In the genomic region with DNA sequence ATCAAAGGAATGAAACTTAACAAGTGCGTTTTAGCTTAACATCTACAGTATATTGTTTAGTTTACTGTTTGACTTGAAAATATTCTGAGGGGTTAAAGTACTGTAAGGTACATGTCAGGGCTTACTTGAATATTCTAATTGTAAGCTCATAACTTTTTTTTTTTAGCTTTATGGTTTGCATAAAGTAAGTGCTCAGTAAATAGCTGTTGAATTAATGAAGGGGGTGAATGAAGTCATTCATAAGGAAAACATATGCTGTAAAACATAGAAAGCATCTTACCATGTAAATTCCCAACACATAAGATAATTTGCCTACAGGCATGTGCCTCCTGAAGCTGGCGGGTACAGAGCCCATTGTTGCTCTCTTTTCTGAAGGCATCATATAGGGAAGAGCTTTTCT, we compare ENCODE assay signal across 29 cellular contexts. TPM values are rescaled to one million over a fixed set of nuclear protein-coding genes. Genes with fewer than 3 reads are reported as not detected.
DNase-seq lines count a peak whose midpoint lies in the region; ATAC-seq and TF ChIP-seq lines count a peak whose summit lies in the region.
"Had no signal": no experiment of that assay in that cellular context is flagged by ENCODE, and none has a peak within 500 bp of the region (broad histone marks: within the 10 kb centered on the region; RNA-seq: fewer than 3 reads in every experiment).

No MANE protein-coding gene starts in this region.

- peaks cover 23% of the 10 kb centered on the region for H3F3A ChIP-seq in neural progenitor cell (ENCODE audit: low read depth)

- TF ChIP-seq CTCF in colonic mucosa (IDR thresholded peaks at IDR 0.05) = no peak
- TF ChIP-seq CTCF in neural progenitor cell (IDR thresholded peaks at IDR 0.05) = no peak

- WGBS in right cardiac atrium = 90% methylated on average over 2 of the region's 2 CpGs

- H3K27me3 Mint-ChIP-seq in neural progenitor cell (ENCODE audit: insufficient read depth, low read depth) = peaks cover 4% of the 10 kb centered on the region

- peak overlapping the region; percentile 44 for H3K4me3 Mint-ChIP-seq in neural progenitor cell
- H3K4me3 Mint-ChIP-seq: activated naive CD8-positive, alpha-beta T cell treated with anti-CD3 and anti-CD28 coated beads, Interleukin-2, amount 50 U/mL, for 24 hours; activated T-cell treated with anti-CD3 and anti-CD28 coated beads, Interleukin-2, amount 50 U/mL, for 4 hours; CD8-positive, alpha-beta memory T cell; HFFc6; stimulated activated naive CD8-positive, alpha-beta T cell treated with anti-CD3 and anti-CD28 coated beads, Interleukin-15, Interleukin-2, amounts not matched to agents 100 ng/mL and 50 ng/mL, for 24 hours; WTC11 had no signal

- no peaks in the 10 kb centered on the region for H3K36me3 ChIP-seq in colonic mucosa
- H3K36me3 ChIP-seq in neural progenitor cell = no peaks in the 10 kb centered on the region
- H3K36me3 ChIP-seq: BE2C had no signal

- no peak overlapping the region for H2AFZ ChIP-seq in neural progenitor cell (replicated peaks)

- H4K20me1 ChIP-seq in neural progenitor cell (ENCODE audit: low read depth) = peaks cover 8% of the 10 kb centered on the region

- DNase-seq in NCI-H526 (lab: John Stamatoyannopoulos, UW) (peak; percentile 83 to 92), colonic mucosa (no peak), neural progenitor cell (ENCODE audit: low spot score) (no peak), right cardiac atrium (no peak)
- DNase-seq: ACHN; activated naive CD4-positive, alpha-beta T cell; activated naive CD8-positive, alpha-beta T cell treated with anti-CD3 and anti-CD28 coated beads, Interleukin-2, amount 50 U/mL, for 24 hours; activated T-cell treated with anti-CD3 and anti-CD28 coated beads, Interleukin-2, amount 50 U/mL, for 4 hours; BE2C; CD8-positive, alpha-beta memory T cell; DMS153; effector memory CD4-positive, alpha-beta T cell; GOT3; HFFc6; left colon; mammary epithelial cell; NCI-H1417 treated with DMSO at 0.1 percent for 48 hours; NCI-H2029 treated with DMSO at 0.1 percent for 48 hours; stimulated activated CD4-positive, alpha-beta T cell treated with anti-CD3 and anti-CD28 coated beads, Interleukin-1b, Interleukin-23, amount 100 ng/mL, for 48 hours; T-helper 1 cell; testis had no signal

- no peak overlapping the region for H3K9ac ChIP-seq in colonic mucosa (ENCODE audit: low read depth in 2 of 2, low read length in 2 of 2)
- no peak overlapping the region for H3K9ac ChIP-seq in neural progenitor cell

- no peaks in the 10 kb centered on the region for H3K4me1 ChIP-seq in colonic mucosa
- H3K4me1 ChIP-seq in neural progenitor cell = peaks cover 17% of the 10 kb centered on the region
- H3K4me1 ChIP-seq in right cardiac atrium (ENCODE audit: control insufficient read depth, insufficient read depth, low read length) = peaks cover 5% of the 10 kb centered on the region
- H3K4me1 ChIP-seq: BE2C had no signal

- H3K4me2 ChIP-seq in neural progenitor cell = no peak overlapping the region
- H3K4me2 ChIP-seq: smooth muscle cell had no signal

- intact Hi-C loops in colonic mucosa (cut with DNase I) (loop anchor here (5.0 to 10.0 kb wide), 2 partner anchors 137 to 289 kb away; no protein-coding TSS in a partner anchor), right cardiac atrium (cut with DNase I) (loop anchor here in 3 of 4 donors (5.0 to 10.0 kb wide), 4 partner anchors 74 to 287 kb away; a partner anchor contains a TSS)

- no peak overlapping the region for H3K27ac Mint-ChIP-seq in neural progenitor cell
- H3K27ac Mint-ChIP-seq: activated naive CD8-positive, alpha-beta T cell treated with anti-CD3 and anti-CD28 coated beads, Interleukin-2, amount 50 U/mL, for 24 hours; CD8-positive, alpha-beta memory T cell; HFFc6; stimulated activated naive CD8-positive, alpha-beta T cell treated with anti-CD3 and anti-CD28 coated beads, Interleukin-15, Interleukin-2, amounts not matched to agents 100 ng/mL and 50 ng/mL, for 24 hours; WTC11 had no signal

- H3K79me2 ChIP-seq in neural progenitor cell (ENCODE audit: low read depth) = no peaks in the 10 kb centered on the region

- ATAC-seq in right cardiac atrium = no peak
- ATAC-seq in GM19328 (IDR thresholded peaks at IDR 0.05; ENCODE audit: unreplicated experiment) = no peak
- ATAC-seq in HG02571 (IDR thresholded peaks at IDR 0.05; ENCODE audit: unreplicated experiment) = no peak
- ATAC-seq: activated naive CD8-positive, alpha-beta T cell treated with anti-CD3 and anti-CD28 coated beads, Interleukin-2, amount 50 U/mL, for 24 hours; activated T-cell treated with anti-CD3 and anti-CD28 coated beads, Interleukin-2, amount 50 U/mL, for 4 hours; WTC11 had no signal

- peak overlapping the region; percentile 29; the same call in 1 of the 2 replicates for H3K4me3 ChIP-seq in GM08714 (ENCODE audit: low read length)
- peak overlapping the region; percentile 6 for H3K4me3 ChIP-seq in colonic mucosa
- H3K4me3 ChIP-seq in neural progenitor cell = no peak overlapping the region
- H3K4me3 ChIP-seq in right cardiac atrium (ENCODE audit: low read length) = no peak overlapping the region
- H3K4me3 ChIP-seq: testis had no signal

- H3K27ac ChIP-seq in colonic mucosa (peak overlapping the region; percentile 88), neural progenitor cell (no peak overlapping the region), right cardiac atrium (ENCODE audit: low read length) (no peak overlapping the region)
- H3K27ac ChIP-seq: coronary artery had no signal

- H3K9me3 ChIP-seq in colonic mucosa = no peaks in the 10 kb centered on the region
- no peaks in the 10 kb centered on the region for H3K9me3 ChIP-seq in neural progenitor cell (ENCODE audit: low read depth)
- no peaks in the 10 kb centered on the region for H3K9me3 ChIP-seq in right cardiac atrium (ENCODE audit: control insufficient read depth, low read length)
- H3K9me3 ChIP-seq: BE2C, testis had no signal

- H3K27me3 ChIP-seq in colonic mucosa (no peaks in the 10 kb centered on the region), neural progenitor cell (peaks cover 78% of the 10 kb centered on the region), right cardiac atrium (ENCODE audit: control insufficient read depth, insufficient read depth) (no peaks in the 10 kb centered on the region)
- H3K27me3 ChIP-seq: testis had no signal

- H3K9me3 Mint-ChIP-seq in neural progenitor cell = no peaks in the 10 kb centered on the region
- H3K9me3 Mint-ChIP-seq: activated naive CD8-positive, alpha-beta T cell treated with anti-CD3 and anti-CD28 coated beads, Interleukin-2, amount 50 U/mL, for 24 hours; activated T-cell treated with anti-CD3 and anti-CD28 coated beads, Interleukin-2, amount 50 U/mL, for 4 hours; CD8-positive, alpha-beta memory T cell; HFFc6; stimulated activated naive CD8-positive, alpha-beta T cell treated with anti-CD3 and anti-CD28 coated beads, Interleukin-15, Interleukin-2, amounts not matched to agents 100 ng/mL and 50 ng/mL, for 24 hours; WTC11 had no signal

- H3K4me1 Mint-ChIP-seq in neural progenitor cell = peaks cover 51% of the 10 kb centered on the region

- H3K36me3 Mint-ChIP-seq in neural progenitor cell = peaks cover 14% of the 10 kb centered on the region
- H3K36me3 Mint-ChIP-seq: CD8-positive, alpha-beta memory T cell; WTC11 had no signal

RNA-seq across cellular contexts. Expression of a gene that starts 3.0 kb away (rescaled TPM):
- 10 to 100 TPM; 59.2 to 74.2 TPM for total RNA-seq in colonic mucosa
- total RNA-seq in neural progenitor cell (ENCODE audit: low replicate concordance) = 1.3 and 3.2 TPM in 2 replicates
- total RNA-seq in right cardiac atrium = 10 to 100 TPM; 38.1 to 81.5 (median 70.0) TPM
- polyA plus RNA-seq in right cardiac atrium = 37.8 TPM
- total RNA-seq: epithelial cell of proximal tubule, HFFc6, smooth muscle cell had no signal
- polyA plus RNA-seq: CD8-positive, alpha-beta memory T cell; mammary epithelial cell; smooth muscle cell had no signal

Comparison
In these comparisons a context has a peak if more than half of its experiments do, and no peak if none do; other contexts are left out.
1. H3K4me3 ChIP-seq: peak in GM08714 (single experiment) and colonic mucosa (single experiment); none in neural progenitor cell (single experiment) and right cardiac atrium (single experiment).
2. DNase-seq: peak in NCI-H526 (2 of 2); none in colonic mucosa (single experiment), neural progenitor cell (single experiment) and right cardiac atrium (0 of 3).